8 cellular contexts compared by ENCODE assay signal in genomic region chrX:48539345-48540014, GRCh38. TPM values are rescaled to one million over a fixed set of nuclear protein-coding genes. Genes with fewer than 3 reads are reported as not detected.
DNase-seq lines count a peak whose midpoint lies in the region; ATAC-seq, FAIRE-seq and TF ChIP-seq lines count a peak whose summit lies in the region.

Gene TBC1D25, plus strand, starts transcription at chrX:48539714. Its CDS starts 84 bp downstream, at chrX:48539798.

- peak; percentile 49 for TF ChIP-seq CTCF in progenitor cell of endocrine pancreas (IDR thresholded peaks at IDR 0.05; ENCODE audit: unreplicated experiment)

- no peaks in the 10 kb centered on the region for H3K27me3 Mint-ChIP-seq in T-helper 1 cell treated with Interleukin-12 subunit alpha and Interleukin-12 subunit beta and Interleukin-4 antibody, amounts not matched to agents 30 μg/mL and 1 μg/mL, for 36 hours (ENCODE audit: low read depth)
- H3K27me3 Mint-ChIP-seq in progenitor cell of endocrine pancreas = no peaks in the 10 kb centered on the region

- FAIRE-seq in GM12891 (lab: Jason Lieb, UNC) = peak; percentile 97

- intact Hi-C loops in left cardiac atrium (cut with DNase I) = no loop called here

- DNase-seq in GM12891 (ENCODE audit: insufficient read length, low spot score) (peak; percentile 59), NCI-H146 treated with DMSO at 0.1 percent for 48 hours (lab: John Stamatoyannopoulos, UW; ENCODE audit: unreplicated experiment) (peak; percentile 93), amygdala (lab: John Stamatoyannopoulos, UW) (peak; percentile 23 to 95 (median 87)), left cardiac atrium (peak; percentile 98), progenitor cell of endocrine pancreas (ENCODE audit: low spot score, unreplicated experiment) (peak; percentile 90), ureter (ENCODE audit: low spot score) (peak; percentile 97)

- TF ChIP-seq POLR2A in GM12891 (IDR thresholded peaks at IDR 0.05; ENCODE audit: low read depth, low read length) = no peak

- H3K36me3 Mint-ChIP-seq in T-helper 1 cell treated with Interleukin-12 subunit alpha and Interleukin-12 subunit beta and Interleukin-4 antibody, amounts not matched to agents 30 μg/mL and 1 μg/mL, for 36 hours (ENCODE audit: low read depth) = peaks cover 6% of the 10 kb centered on the region
- H3K36me3 Mint-ChIP-seq in progenitor cell of endocrine pancreas (ENCODE audit: insufficient read depth) = peaks cover 7% of the 10 kb centered on the region

- ATAC-seq in HG02852 (IDR thresholded peaks at IDR 0.05; ENCODE audit: unreplicated experiment) = peak; percentile 61
- ATAC-seq in left cardiac atrium = peak; percentile 94 to 95

- no peaks in the 10 kb centered on the region for H3K9me3 Mint-ChIP-seq in T-helper 1 cell treated with Interleukin-12 subunit alpha and Interleukin-12 subunit beta and Interleukin-4 antibody, amounts not matched to agents 30 μg/mL and 1 μg/mL, for 36 hours
- peaks cover 14% of the 10 kb centered on the region for H3K9me3 Mint-ChIP-seq in progenitor cell of endocrine pancreas (ENCODE audit: low read depth)

- peaks cover 19% of the 10 kb centered on the region for H3K4me1 Mint-ChIP-seq in T-helper 1 cell treated with Interleukin-12 subunit alpha and Interleukin-12 subunit beta and Interleukin-4 antibody, amounts not matched to agents 30 μg/mL and 1 μg/mL, for 36 hours (ENCODE audit: low read depth)
- peaks cover 9% of the 10 kb centered on the region for H3K4me1 Mint-ChIP-seq in progenitor cell of endocrine pancreas (ENCODE audit: low read depth)

- peak within 1 kb of the TSS; percentile 96 for H3K4me3 Mint-ChIP-seq in T-helper 1 cell treated with Interleukin-12 subunit alpha and Interleukin-12 subunit beta and Interleukin-4 antibody, amounts not matched to agents 30 μg/mL and 1 μg/mL, for 36 hours
- peak within 1 kb of the TSS; percentile 89 for H3K4me3 Mint-ChIP-seq in progenitor cell of endocrine pancreas (ENCODE audit: low read depth)

- peak within 1 kb of the TSS; percentile 99 for H3K27ac Mint-ChIP-seq in T-helper 1 cell treated with Interleukin-12 subunit alpha and Interleukin-12 subunit beta and Interleukin-4 antibody, amounts not matched to agents 30 μg/mL and 1 μg/mL, for 36 hours
- H3K27ac Mint-ChIP-seq in progenitor cell of endocrine pancreas = peak within 1 kb of the TSS; percentile 90

TF ChIP-seq in GM12891, 5 proteins besides CTCF, POLR2A, EP300 and RAD21:
- TF ChIP-seq TAF1 (IDR thresholded peaks at IDR 0.05; ENCODE audit: low read depth, low read length) (peak; percentile 16; the same call in 1 of the 2 replicates), PAX5 (IDR thresholded peaks at IDR 0.05; ENCODE audit: insufficient read depth, low read length, severe bottlenecking) (no peak), POU2F2 (IDR thresholded peaks at IDR 0.05; ENCODE audit: low read depth, low read length) (no peak)

RNA-seq across cellular contexts. Expression of gene TBC1D25, which starts in this region (rescaled TPM):
- polyA plus RNA-seq in GM12891 (2012; ENCODE audit: low read depth, missing spikeins) = 11.4 TPM
- total RNA-seq in left cardiac atrium (10 to 100 TPM; 12.4 to 18.1 TPM), progenitor cell of endocrine pancreas (12.6 and 14.5 TPM in 2 replicates), ureter (12.2 TPM)

Comparison
In these comparisons a context has a peak if more than half of its experiments do, and no peak if none do; other contexts are left out.
1. Peak in every context shown above with its lines: DNase-seq and ATAC-seq.